In genomic region chr11:123510579-123510905, GRCh38 we compare ENCODE assay signal across 20 cellular contexts.
DNase-seq lines count a peak whose midpoint lies in the region; ATAC-seq and TF ChIP-seq lines count a peak whose summit lies in the region.
"Had no signal": no experiment of that assay in that cellular context is flagged by ENCODE, and none has a peak within 500 bp of the region (broad histone marks: within the 10 kb centered on the region; RNA-seq: fewer than 3 reads in every experiment).

No MANE protein-coding gene starts in this region.

- intact Hi-C loops in adrenal gland (cut with DNase I), result loop anchor here (5.0 to 10.0 kb wide), 3 partner anchors 42 to 194 kb away; no protein-coding TSS in a partner anchor

- H3K4me3 Mint-ChIP-seq in nephron progenitor cell (peak overlapping the region; percentile 19), T-cell (no peak overlapping the region)
- H3K4me3 Mint-ChIP-seq: activated CD4-positive, alpha-beta memory T cell treated with anti-CD3 and anti-CD28 coated beads for 36 hours; activated naive CD8-positive, alpha-beta T cell; activated T-helper 17 cell treated with anti-CD3 and anti-CD28 coated beads, Interleukin-2, amount 50 U/mL, for 72 hours; immature natural killer cell; naive thymus-derived CD4-positive, alpha-beta T cell; stimulated activated effector memory CD8-positive, alpha-beta T cell treated with anti-CD3 and anti-CD28 coated beads, Interleukin-12 subunit alpha, Interleukin-12 subunit beta, amount 100 ng/mL, for 72 hours had no signal

- H3K27me3 ChIP-seq in BE2C, result no peaks in the 10 kb centered on the region
- H3K27me3 ChIP-seq in KMS-11 (ENCODE audit: insufficient read depth, low read depth), result no peaks in the 10 kb centered on the region
- H3K27me3 ChIP-seq in adrenal gland, result no peaks in the 10 kb centered on the region

- H3K36me3 ChIP-seq in BE2C, result no peaks in the 10 kb centered on the region
- H3K36me3 ChIP-seq in KMS-11 (ENCODE audit: insufficient read depth), result no peaks in the 10 kb centered on the region
- H3K36me3 ChIP-seq in adrenal gland (replicated peaks in 1 of 2), result no peaks in the 10 kb centered on the region
- H3K36me3 ChIP-seq: left ventricle myocardium inferior, spleen had no signal

- H3K27ac Mint-ChIP-seq in nephron progenitor cell, result no peak overlapping the region
- H3K27ac Mint-ChIP-seq in T-cell, result no peak overlapping the region
- H3K27ac Mint-ChIP-seq: activated CD4-positive, alpha-beta memory T cell treated with anti-CD3 and anti-CD28 coated beads for 36 hours; activated naive CD8-positive, alpha-beta T cell; immature natural killer cell had no signal

- no peak for TF ChIP-seq CTCF in BE2C (IDR thresholded peaks at IDR 0.05; ENCODE audit: low read depth, low read length)
- TF ChIP-seq CTCF in KMS-11 (conservative IDR thresholded peaks at IDR 0.05; ENCODE audit: low read depth, low read length), result no peak
- TF ChIP-seq CTCF in adrenal gland (IDR thresholded peaks at IDR 0.05), result no peak
- TF ChIP-seq CTCF in nephron progenitor cell (IDR thresholded peaks at IDR 0.05), result no peak

- H3K27ac ChIP-seq in KMS-11 (no peak overlapping the region), adrenal gland (peak overlapping the region in 4 of 5 donors; percentile 49 to 81 (median 73))
- H3K27ac ChIP-seq: body of pancreas, left ventricle myocardium inferior, parathyroid adenoma, spleen had no signal

- no peak for TF ChIP-seq POLR2A in adrenal gland (IDR thresholded peaks at IDR 0.05)

- WGBS in adrenal gland, 4 donors, result 72 to 81% (median 75%) methylated on average over 12 to 13 of the region's 13 CpGs

- peak overlapping the region; percentile 49; the same call in 1 of the 2 replicates for H2AFZ ChIP-seq in KMS-11 (ENCODE audit: low read depth)
- H2AFZ ChIP-seq: parathyroid adenoma had no signal

- H3K9me3 Mint-ChIP-seq in nephron progenitor cell (no peaks in the 10 kb centered on the region), T-cell (no peaks in the 10 kb centered on the region)
- H3K9me3 Mint-ChIP-seq: activated CD4-positive, alpha-beta memory T cell treated with anti-CD3 and anti-CD28 coated beads for 36 hours; activated T-helper 17 cell treated with anti-CD3 and anti-CD28 coated beads, Interleukin-2, amount 50 U/mL, for 72 hours; immature natural killer cell; mesothelial cell of epicardium; stimulated activated effector memory CD8-positive, alpha-beta T cell treated with anti-CD3 and anti-CD28 coated beads, Interleukin-12 subunit alpha, Interleukin-12 subunit beta, amount 100 ng/mL, for 72 hours had no signal

- no peaks in the 10 kb centered on the region for H3K36me3 Mint-ChIP-seq in nephron progenitor cell (ENCODE audit: low read depth)
- H3K36me3 Mint-ChIP-seq in T-cell, result peaks cover 6% of the 10 kb centered on the region
- H3K36me3 Mint-ChIP-seq: activated naive CD8-positive, alpha-beta T cell; immature natural killer cell; mesothelial cell of epicardium; stimulated activated effector memory CD8-positive, alpha-beta T cell treated with anti-CD3 and anti-CD28 coated beads, Interleukin-12 subunit alpha, Interleukin-12 subunit beta, amount 100 ng/mL, for 72 hours had no signal

- H3K4me1 Mint-ChIP-seq in nephron progenitor cell (peaks cover 58% of the 10 kb centered on the region), T-cell (peaks cover 5 to 13% (median 6%) of the 10 kb centered on the region in 3 donors)
- H3K4me1 Mint-ChIP-seq: immature natural killer cell had no signal

- H4K20me1 ChIP-seq in KMS-11 (ENCODE audit: insufficient read depth), result no peaks in the 10 kb centered on the region

- H3K79me2 ChIP-seq in KMS-11 (ENCODE audit: insufficient read depth, low read depth), result no peaks in the 10 kb centered on the region
- H3K79me2 ChIP-seq: parathyroid adenoma had no signal

- no peaks in the 10 kb centered on the region for H3K27me3 Mint-ChIP-seq in nephron progenitor cell (ENCODE audit: low read depth, poor library complexity)
- no peaks in the 10 kb centered on the region for H3K27me3 Mint-ChIP-seq in T-cell
- H3K27me3 Mint-ChIP-seq: activated CD4-positive, alpha-beta memory T cell treated with anti-CD3 and anti-CD28 coated beads for 36 hours; activated T-helper 17 cell treated with anti-CD3 and anti-CD28 coated beads, Interleukin-2, amount 50 U/mL, for 72 hours had no signal

- ATAC-seq in T-cell (replicated peaks in 1 of 4) (no peak), GM21381 (IDR thresholded peaks at IDR 0.05; ENCODE audit: unreplicated experiment) (no peak)

- no peak overlapping the region for H3K4me2 ChIP-seq in KMS-11

- DNase-seq in BE2C, result no peak
- DNase-seq in adrenal gland, result peak in 2 of 7 donors; percentile 7 to 57
- no peak for DNase-seq in nephron progenitor cell
- no peak for DNase-seq in T-cell
- no peak for DNase-seq in HuH-7.5 (ENCODE audit: low spot score)
- no peak for DNase-seq in COR-L47 (lab: John Stamatoyannopoulos, UW)

- H3K4me3 ChIP-seq in BE2C (ENCODE audit: low read depth, low read length) (peak overlapping the region; percentile 27), KMS-11 (IDR thresholded peaks at IDR 0.05; ENCODE audit: insufficient read depth, low read depth, low read length) (no peak overlapping the region), adrenal gland (no peak overlapping the region)
- H3K4me3 ChIP-seq: body of pancreas, K562, left ventricle myocardium inferior, spleen had no signal

- H3K4me1 ChIP-seq in BE2C (peaks cover 22% of the 10 kb centered on the region), KMS-11 (ENCODE audit: low read depth, poor library complexity, severe bottlenecking) (no peaks in the 10 kb centered on the region), adrenal gland (replicated peaks in 1 of 2) (peaks cover 14 to 39% of the 10 kb centered on the region in 2 donors)
- H3K4me1 ChIP-seq: body of pancreas, parathyroid adenoma had no signal

- H3K9me3 ChIP-seq in BE2C (no peaks in the 10 kb centered on the region), adrenal gland (replicated peaks in 1 of 3) (no peaks in the 10 kb centered on the region)
- H3K9me3 ChIP-seq: body of pancreas, left ventricle myocardium inferior, spleen had no signal

- no peak overlapping the region for H3K9ac ChIP-seq in KMS-11
- H3K9ac ChIP-seq: parathyroid adenoma had no signal

- CTCF ChIA-PET in T-cell (lab: Charles Lee), result interaction anchor here in 1 of 2 donors (0.7 kb wide), 1 partner anchor 66 kb away, joined by 3 read pairs; no protein-coding TSS in a partner anchor

- POLR2A ChIA-PET in T-cell (lab: Charles Lee), result interaction anchor here in 1 of 2 donors (0.5 kb wide), 1 partner anchor 368 kb away, joined by 8 read pairs; no protein-coding TSS in a partner anchor
